In genomic region chrX:110201799-110202198, GRCh38 we compare ENCODE assay signal across 12 cellular contexts.
"Had no signal": no experiment of that assay in that cellular context is flagged by ENCODE, and none has a peak within 500 bp of the region (broad histone marks: within the 10 kb centered on the region; RNA-seq: fewer than 3 reads in every experiment).

No MANE protein-coding gene starts in this region.

- H3K27me3 Mint-ChIP-seq: activated CD4-positive, alpha-beta memory T cell treated with anti-CD3 and anti-CD28 coated beads, Interleukin-2, amount 10 ng/mL, durations not matched to agents 7 days and 5 days had no signal

- H2AFZ ChIP-seq: neural progenitor cell had no signal

- H3K9me3 ChIP-seq: right atrium auricular region, thyroid gland, vagina had no signal

- H3K27ac Mint-ChIP-seq: activated CD4-positive, alpha-beta memory T cell treated with anti-CD3 and anti-CD28 coated beads, Interleukin-2, amount 10 ng/mL, durations not matched to agents 7 days and 5 days; mesothelial cell of epicardium; neural progenitor cell had no signal

- H3K9ac ChIP-seq: neural progenitor cell had no signal

- H3K4me3 Mint-ChIP-seq: activated CD4-positive, alpha-beta memory T cell treated with anti-CD3 and anti-CD28 coated beads, Interleukin-2, amount 10 ng/mL, durations not matched to agents 7 days and 5 days; mesothelial cell of epicardium; neural progenitor cell had no signal

- H3K4me1 ChIP-seq: neural progenitor cell, right atrium auricular region, thyroid gland, vagina had no signal

- H3K36me3 ChIP-seq: neural progenitor cell, right atrium auricular region, thyroid gland, vagina had no signal

- DNase-seq: activated CD4-positive, alpha-beta memory T cell treated with anti-CD3 and anti-CD28 coated beads, Interleukin-2, amount 10 ng/mL, durations not matched to agents 7 days and 5 days; activated CD4-positive, alpha-beta T cell treated with anti-CD3 and anti-CD28 coated beads for 1 hour; activated CD8-positive, alpha-beta memory T cell treated with anti-CD3 and anti-CD28 coated beads, Interleukin-2, amount 50 U/mL, for 4 hours; activated naive CD4-positive, alpha-beta T cell; hippocampal formation; posterior cingulate gyrus; small intestine; thyroid gland had no signal

- H3K27me3 ChIP-seq: neural progenitor cell, right atrium auricular region, thyroid gland, vagina had no signal

- H3K4me3 ChIP-seq: neural progenitor cell, right atrium auricular region, thyroid gland, vagina had no signal

- H3K9me3 Mint-ChIP-seq: activated CD4-positive, alpha-beta memory T cell treated with anti-CD3 and anti-CD28 coated beads, Interleukin-2, amount 10 ng/mL, durations not matched to agents 7 days and 5 days; mesothelial cell of epicardium; neural progenitor cell had no signal

- H3K27ac ChIP-seq: neural progenitor cell, right atrium auricular region, thyroid gland, vagina had no signal

- FAIRE-seq: small intestine had no signal

- H3K4me2 ChIP-seq: neural progenitor cell had no signal
